9 cellular contexts compared by ENCODE assay signal in the genomic region with DNA sequence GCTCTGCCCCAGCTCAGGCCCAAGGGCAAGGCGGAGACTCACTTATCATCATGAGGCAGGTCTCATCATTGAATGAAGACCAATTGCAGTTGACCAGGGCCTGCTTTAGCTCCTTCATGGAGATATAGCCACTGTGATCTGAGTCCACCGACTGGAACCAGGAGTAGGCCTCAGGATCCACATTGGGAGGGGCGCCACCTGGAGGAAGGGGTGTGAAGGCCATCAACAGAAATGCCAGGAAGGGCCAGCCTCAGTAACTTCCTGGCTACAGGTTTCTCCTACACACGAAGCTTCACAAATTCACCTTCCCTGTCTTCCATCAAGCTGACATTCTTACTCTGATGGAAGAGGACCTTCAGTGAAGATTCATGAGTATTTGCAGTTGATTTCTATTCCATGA. TPM values are rescaled to one million over a fixed set of nuclear protein-coding genes. Genes with fewer than 3 reads are reported as not detected.
DNase-seq lines count a peak whose midpoint lies in the region; ATAC-seq and TF ChIP-seq lines count a peak whose summit lies in the region.
"Had no signal": no experiment of that assay in that cellular context is flagged by ENCODE, and none has a peak within 500 bp of the region (broad histone marks: within the 10 kb centered on the region; RNA-seq: fewer than 3 reads in every experiment).

No MANE protein-coding gene starts in this region.

- peaks cover 6% of the 10 kb centered on the region for H3K36me3 Mint-ChIP-seq in natural killer cell treated with Interleukin-12 subunit alpha and Interleukin-12 subunit beta and Interleukin-15 and Interleukin-18, amount 100 ng/mL, for 72 hours

- H3K4me3 ChIP-seq in left ventricle myocardium inferior (no peak overlapping the region), right cardiac atrium (ENCODE audit: low read length) (no peak overlapping the region), foreskin fibroblast (ENCODE audit: low read depth in 1 of 2, low read length in 2 of 2) (no peak overlapping the region), upper lobe of right lung (no peak overlapping the region)

- no peak overlapping the region for H3K27ac Mint-ChIP-seq in natural killer cell treated with Interleukin-12 subunit alpha and Interleukin-12 subunit beta and Interleukin-15 and Interleukin-18, amount 100 ng/mL, for 72 hours

- peaks cover 66% of the 10 kb centered on the region for H3K36me3 ChIP-seq in left ventricle myocardium inferior
- peaks cover 70% of the 10 kb centered on the region for H3K36me3 ChIP-seq in upper lobe of right lung

- H3K4me3 Mint-ChIP-seq in natural killer cell treated with Interleukin-12 subunit alpha and Interleukin-12 subunit beta and Interleukin-15 and Interleukin-18, amount 100 ng/mL, for 72 hours, result no peak overlapping the region

- intact Hi-C loops in left ventricle myocardium inferior (cut with micrococcal nuclease), result no loop called here
- intact Hi-C loops in right cardiac atrium (cut with DNase I), result no loop called here
- intact Hi-C loops in upper lobe of right lung (cut with DNase I), result no loop called here

- H3K4me1 Mint-ChIP-seq in natural killer cell treated with Interleukin-12 subunit alpha and Interleukin-12 subunit beta and Interleukin-15 and Interleukin-18, amount 100 ng/mL, for 72 hours (ENCODE audit: low read depth in 2 of 2), result peaks cover 21 to 22% of the 10 kb centered on the region in 2 donors

- H3K9me3 ChIP-seq in left ventricle myocardium inferior (replicated peaks) (no peaks in the 10 kb centered on the region), right cardiac atrium (ENCODE audit: control insufficient read depth, low read length) (no peaks in the 10 kb centered on the region), upper lobe of right lung (no peaks in the 10 kb centered on the region)

- H3K27me3 ChIP-seq in left ventricle myocardium inferior (ENCODE audit: low read depth), result no peaks in the 10 kb centered on the region
- no peaks in the 10 kb centered on the region for H3K27me3 ChIP-seq in right cardiac atrium (ENCODE audit: control insufficient read depth, insufficient read depth)
- H3K27me3 ChIP-seq in upper lobe of right lung, result no peaks in the 10 kb centered on the region

- H3K27ac ChIP-seq in left ventricle myocardium inferior (replicated peaks) (peak overlapping the region; percentile 95), right cardiac atrium (ENCODE audit: low read length) (no peak overlapping the region), upper lobe of right lung (no peak overlapping the region)

- no peak for DNase-seq in left ventricle myocardium inferior
- no peak for DNase-seq in right cardiac atrium
- DNase-seq in RPMI8226, result peak; percentile 51
- peak in 1 of 2 donors; percentile 40 for DNase-seq in foreskin fibroblast
- DNase-seq in upper lobe of right lung, result no peak
- no peak for DNase-seq in SW 1271 (lab: John Stamatoyannopoulos, UW)
- DNase-seq in natural killer cell treated with Interleukin-12 subunit alpha and Interleukin-12 subunit beta and Interleukin-15 and Interleukin-18, amount 100 ng/mL, for 72 hours (ENCODE audit: low spot score), result no peak
- no peak for DNase-seq in HPDE6-E6E7 (ENCODE audit: extremely low spot score)
- DNase-seq: kidney glomerular epithelial cell had no signal

- no peaks in the 10 kb centered on the region for H3K27me3 Mint-ChIP-seq in natural killer cell treated with Interleukin-12 subunit alpha and Interleukin-12 subunit beta and Interleukin-15 and Interleukin-18, amount 100 ng/mL, for 72 hours

- peak; percentile 53 for TF ChIP-seq CTCF in left ventricle myocardium inferior (IDR thresholded peaks at IDR 0.05; ENCODE audit: borderline replicate concordance)
- TF ChIP-seq CTCF in foreskin fibroblast (IDR thresholded peaks at IDR 0.05; ENCODE audit: low read depth, low read length), result peak; percentile 60
- TF ChIP-seq CTCF in upper lobe of right lung (IDR thresholded peaks at IDR 0.05), result peak; percentile 39

- WGBS in right cardiac atrium, result 65% methylated on average over 4 of the region's 4 CpGs

- ATAC-seq in right cardiac atrium (no peak), upper lobe of right lung (peak; percentile 40)
- no peak for ATAC-seq in natural killer cell treated with Interleukin-12 subunit alpha and Interleukin-12 subunit beta and Interleukin-15 and Interleukin-18, amount 100 ng/mL, for 72 hours

- peaks cover 99% of the 10 kb centered on the region for H3K4me1 ChIP-seq in left ventricle myocardium inferior
- H3K4me1 ChIP-seq in right cardiac atrium (ENCODE audit: control insufficient read depth, insufficient read depth, low read length), result peaks cover 5% of the 10 kb centered on the region
- H3K4me1 ChIP-seq in upper lobe of right lung, result peaks cover 29% of the 10 kb centered on the region

- H3K9me3 Mint-ChIP-seq in natural killer cell treated with Interleukin-12 subunit alpha and Interleukin-12 subunit beta and Interleukin-15 and Interleukin-18, amount 100 ng/mL, for 72 hours, result no peaks in the 10 kb centered on the region

RNA-seq across cellular contexts. Expression of a gene that starts 11.6 kb away (rescaled TPM):
- total RNA-seq in left ventricle myocardium inferior (36.4 TPM), right cardiac atrium (10 to 100 TPM; 38.6 to 46.0 (median 42.2) TPM), upper lobe of right lung (69.9 TPM)
- 47.7 TPM for polyA plus RNA-seq in right cardiac atrium
- 10 to 100 TPM; 45.5 to 55.9 TPM for total RNA-seq in natural killer cell treated with Interleukin-12 subunit alpha and Interleukin-12 subunit beta and Interleukin-15 and Interleukin-18, amount 100 ng/mL, for 72 hours

RNA-seq across cellular contexts. Expression of a gene that starts 15.6 kb away (rescaled TPM):
- total RNA-seq in left ventricle myocardium inferior, result 0.44 TPM
- under 1 TPM in 2 of 4 donors, not detected in 2; 0.14 to 0.37 TPM for total RNA-seq in right cardiac atrium
- polyA plus RNA-seq in right cardiac atrium, result 0.18 TPM
- not detected for total RNA-seq in upper lobe of right lung
- total RNA-seq in natural killer cell treated with Interleukin-12 subunit alpha and Interleukin-12 subunit beta and Interleukin-15 and Interleukin-18, amount 100 ng/mL, for 72 hours, result not detected

RNA-seq across cellular contexts. Expression of a gene that starts 56.8 kb away (rescaled TPM):
- 223 TPM for total RNA-seq in left ventricle myocardium inferior
- 100 to 1,000 TPM in 3 of 4 donors, 10 to 100 TPM in 1; 94.7 to 141 (median 122) TPM for total RNA-seq in right cardiac atrium
- 186 TPM for polyA plus RNA-seq in right cardiac atrium
- 154 TPM for total RNA-seq in upper lobe of right lung
- total RNA-seq in natural killer cell treated with Interleukin-12 subunit alpha and Interleukin-12 subunit beta and Interleukin-15 and Interleukin-18, amount 100 ng/mL, for 72 hours, result not detected

Comparison
In these comparisons a context has a peak if more than half of its experiments do, and no peak if none do; other contexts are left out.
1. RNA of a gene that starts 56.8 kb away (total RNA-seq): 223 TPM in left ventricle myocardium inferior (single experiment), 154 TPM in upper lobe of right lung (single experiment) and 94.7 to 141 TPM in right cardiac atrium; not detected in natural killer cell treated with Interleukin-12 subunit alpha and Interleukin-12 subunit beta and Interleukin-15 and Interleukin-18, amount 100 ng/mL, for 72 hours; every median in the first group is over 10 times any median in the second.
2. Peak in every context shown above with its lines, with median percentiles within 50 percentile points of each other: CTCF ChIP-seq.